ENCODE assay signal across 8 cellular contexts in genomic region chr16:526181-527014, GRCh38. TPM values are rescaled to one million over a fixed set of nuclear protein-coding genes. Genes with fewer than 3 reads are reported as not detected.
DNase-seq lines count a peak whose midpoint lies in the region; ATAC-seq and TF ChIP-seq lines count a peak whose summit lies in the region.

No MANE protein-coding gene starts in this region.

- peaks cover 43% of the 10 kb centered on the region for H4K20me1 ChIP-seq in SK-N-SH (ENCODE audit: insufficient read depth)

- H3K4me3 ChIP-seq in SK-N-SH (ENCODE audit: low read depth in 2 of 2, low read length in 1 of 2) (peak overlapping the region; percentile 83 to 86), mesodermal cell (ENCODE audit: extremely low read depth, insufficient read depth, low read length, poor library complexity, severe bottlenecking) (peak overlapping the region; percentile 76), upper lobe of right lung (peak overlapping the region; percentile 81)
- H3K4me3 ChIP-seq in effector memory CD4-positive, alpha-beta T cell (ENCODE audit: insufficient read depth, low read depth, low read length, poor library complexity, severe bottlenecking): peak overlapping the region; percentile 77

- CTCF ChIA-PET in SK-N-SH (lab: Yijun Ruan, JAX): interaction anchor here (1.0 to 2.3 kb wide), 4 partner anchors 13 to 135 kb away, joined by 3 to 9 read pairs (median 4); partner anchors contain the start of gene PIGQ

- peak overlapping the region; percentile 94 for H3K9ac ChIP-seq in SK-N-SH

- no peak for TF ChIP-seq RAD21 in SK-N-SH (IDR thresholded peaks at IDR 0.05; ENCODE audit: low read length)

- DNase-seq in AG20443 (ENCODE audit: low spot score) (peak; percentile 39), SK-N-SH (no peak), upper lobe of right lung (peak; percentile 84), GM10266 (ENCODE audit: extremely low spot score) (no peak)
- DNase-seq in effector memory CD4-positive, alpha-beta T cell: peak in 1 of 3 donors; percentile 11

- intact Hi-C loops in upper lobe of right lung (cut with DNase I): no loop called here

- peak overlapping the region; percentile 89 for H3K4me2 ChIP-seq in SK-N-SH

- H3K4me1 ChIP-seq in SK-N-SH (ENCODE audit: control insufficient read depth in 1 of 2, insufficient read depth in 2 of 2, low read depth in 1 of 2, low read length in 1 of 2): peaks cover 11 to 25% of the 10 kb centered on the region in 2 experiments; a peak in 3 of 4 replicates
- peaks cover 30% of the 10 kb centered on the region for H3K4me1 ChIP-seq in effector memory CD4-positive, alpha-beta T cell (ENCODE audit: control insufficient read depth, insufficient read depth, low read length, poor library complexity, severe bottlenecking)
- H3K4me1 ChIP-seq in mesodermal cell (ENCODE audit: control insufficient read depth, insufficient read depth, low read length, poor library complexity, severe bottlenecking): peaks cover 15% of the 10 kb centered on the region
- H3K4me1 ChIP-seq in upper lobe of right lung: peaks cover 24% of the 10 kb centered on the region

- TF ChIP-seq EP300 in SK-N-SH (IDR thresholded peaks at IDR 0.05; ENCODE audit: borderline replicate concordance in 1 of 2, low read depth in 1 of 2, low read length in 1 of 2): no peak

- no peaks in the 10 kb centered on the region for H3K9me2 ChIP-seq in SK-N-SH

- H2AFZ ChIP-seq in SK-N-SH (ENCODE audit: low read depth): no peak overlapping the region

- peaks cover 0 to 7% of the 10 kb centered on the region in 2 experiments for H3K36me3 ChIP-seq in SK-N-SH (replicated peaks in 1 of 2; ENCODE audit: control insufficient read depth in 1 of 2, insufficient read depth in 2 of 2, low read length in 1 of 2)
- H3K36me3 ChIP-seq in effector memory CD4-positive, alpha-beta T cell (ENCODE audit: control insufficient read depth, insufficient read depth, low read length): no peaks in the 10 kb centered on the region
- H3K36me3 ChIP-seq in mesodermal cell (ENCODE audit: control insufficient read depth, insufficient read depth, low read length): peaks cover 27% of the 10 kb centered on the region
- no peaks in the 10 kb centered on the region for H3K36me3 ChIP-seq in upper lobe of right lung

- 20% methylated on average over 18 of the region's 26 CpGs for WGBS in SK-N-SH (ENCODE audit: low lambda C conversion rate)
- 23 to 26% methylated on average over 23 to 26 of the region's 26 CpGs for WGBS in mesodermal cell (ENCODE audit: insufficient coverage in 2 of 2), 2 experiments

- POLR2A ChIA-PET in SK-N-SH (lab: Yijun Ruan, JAX): interaction anchor here (0.5 to 1.6 kb wide), 6 partner anchors 12 to 110 kb away, joined by 3 to 6 read pairs (median 4); partner anchors contain the start of genes METTL26 and RAB11FIP3

- ATAC-seq in GM21717 (IDR thresholded peaks at IDR 0.05; ENCODE audit: unreplicated experiment) (peak; percentile 11), upper lobe of right lung (peak; percentile 8), GM21737 (IDR thresholded peaks at IDR 0.05; ENCODE audit: unreplicated experiment) (no peak)

- TF ChIP-seq CTCF in SK-N-SH (IDR thresholded peaks at IDR 0.05) (no peak), upper lobe of right lung (IDR thresholded peaks at IDR 0.05) (no peak), GM10266 (IDR thresholded peaks at IDR 0.05; ENCODE audit: control insufficient read depth, insufficient read depth, low read depth, missing control alignments) (no peak)

- no peaks in the 10 kb centered on the region for H3K27me3 ChIP-seq in SK-N-SH (ENCODE audit: insufficient read depth)
- H3K27me3 ChIP-seq in effector memory CD4-positive, alpha-beta T cell (replicated peaks; ENCODE audit: control insufficient read depth, insufficient read depth, low read length, poor library complexity, severe bottlenecking): no peaks in the 10 kb centered on the region
- H3K27me3 ChIP-seq in upper lobe of right lung: no peaks in the 10 kb centered on the region

- peaks cover 26% of the 10 kb centered on the region for H3F3A ChIP-seq in SK-N-SH (replicated peaks; ENCODE audit: insufficient read depth)

- H3K79me2 ChIP-seq in SK-N-SH (ENCODE audit: insufficient read depth): peaks cover 53% of the 10 kb centered on the region

- H3K27ac ChIP-seq in SK-N-SH (ENCODE audit: low read depth in 2 of 2, low read length in 1 of 2): peak overlapping the region; percentile 72 to 92
- H3K27ac ChIP-seq in effector memory CD4-positive, alpha-beta T cell (ENCODE audit: insufficient read depth, low read length, poor library complexity, severe bottlenecking): peak overlapping the region; percentile 89
- peak overlapping the region; percentile 93 for H3K27ac ChIP-seq in mesodermal cell (ENCODE audit: low read depth, low read length, severe bottlenecking)
- peak overlapping the region; percentile 97 for H3K27ac ChIP-seq in upper lobe of right lung

- H3K9me3 ChIP-seq in SK-N-SH (no peaks in the 10 kb centered on the region), mesodermal cell (ENCODE audit: control insufficient read depth, low read length) (no peaks in the 10 kb centered on the region), upper lobe of right lung (no peaks in the 10 kb centered on the region)
- no peaks in the 10 kb centered on the region for H3K9me3 ChIP-seq in effector memory CD4-positive, alpha-beta T cell (ENCODE audit: control insufficient read depth, low read length)

TF ChIP-seq in SK-N-SH, 30 proteins besides CTCF, POLR2A, EP300 and RAD21:
- TF ChIP-seq MAX (IDR thresholded peaks at IDR 0.05; ENCODE audit: low read depth): no peak
- no peak for TF ChIP-seq ZBTB33 (IDR thresholded peaks at IDR 0.05; ENCODE audit: borderline replicate concordance, low read depth)
- 0 out of 2 replicates have a peak, but pooled peaks have one; percentile 9 for TF ChIP-seq NRF1 (IDR thresholded peaks at IDR 0.05; ENCODE audit: low read depth, low read length)
- no peak for TF ChIP-seq GABPA (IDR thresholded peaks at IDR 0.05; ENCODE audit: low read depth)
- no peak for TF ChIP-seq CHD2 (IDR thresholded peaks at IDR 0.05; ENCODE audit: low read length, partially characterized antibody)
- TF ChIP-seq MXI1 (IDR thresholded peaks at IDR 0.05; ENCODE audit: low read depth, low read length): peak; percentile 62; the same call in 1 of the 2 replicates
TF ChIP-seq in SK-N-SH: peak in this region for 2.

RNA-seq across cellular contexts. Expression of gene CAPN15, which starts 1.1 kb away (rescaled TPM):
- 19.5 and 22.9 TPM in 2 replicates for polyA plus RNA-seq in SK-N-SH (2012; rRNA removed)
- 6.5 and 13.1 TPM in 2 replicates for polyA plus RNA-seq in SK-N-SH (2012; cell fraction: cytosol; rRNA removed)
- 68.3 and 93.4 TPM in 2 replicates for polyA plus RNA-seq in SK-N-SH (2012; cell fraction: nucleus; rRNA removed)
- polyA plus RNA-seq in mesodermal cell (2013, experiment 1 of 2): 23.8 TPM
- 20.1 TPM for polyA plus RNA-seq in mesodermal cell (2013, experiment 2 of 2)
- 45.2 TPM for total RNA-seq in upper lobe of right lung

RNA-seq across cellular contexts. Expression of gene PRR35, which starts 33.8 kb away (rescaled TPM):
- polyA plus RNA-seq in SK-N-SH (2012; rRNA removed): not detected in 2 replicates
- polyA plus RNA-seq in SK-N-SH (2012; cell fraction: cytosol; rRNA removed): not detected in 2 replicates
- 0.06 and 0.11 TPM in 2 replicates for polyA plus RNA-seq in SK-N-SH (2012; cell fraction: nucleus; rRNA removed)
- polyA plus RNA-seq in mesodermal cell (2013, experiment 1 of 2): not detected
- not detected for polyA plus RNA-seq in mesodermal cell (2013, experiment 2 of 2)
- total RNA-seq in upper lobe of right lung: not detected

RNA-seq across cellular contexts. Expression of gene NHLRC4, which starts 40.4 kb away (rescaled TPM):
- 0.69 and 0.70 TPM in 2 replicates for polyA plus RNA-seq in SK-N-SH (2012; rRNA removed)
- polyA plus RNA-seq in SK-N-SH (2012; cell fraction: cytosol; rRNA removed): 0.40 and 0.58 TPM in 2 replicates
- 1.4 and 1.8 TPM in 2 replicates for polyA plus RNA-seq in SK-N-SH (2012; cell fraction: nucleus; rRNA removed)
- polyA plus RNA-seq in mesodermal cell (2013, experiment 1 of 2): 1.1 TPM
- polyA plus RNA-seq in mesodermal cell (2013, experiment 2 of 2): 1.7 TPM
- total RNA-seq in upper lobe of right lung: 0.98 TPM

RNA-seq across cellular contexts. Expression of gene PIGQ, which starts 43.4 kb away (rescaled TPM):
- 38.7 and 41.0 TPM in 2 replicates for polyA plus RNA-seq in SK-N-SH (2012; rRNA removed)
- 12.1 and 22.4 TPM in 2 replicates for polyA plus RNA-seq in SK-N-SH (2012; cell fraction: cytosol; rRNA removed)
- polyA plus RNA-seq in SK-N-SH (2012; cell fraction: nucleus; rRNA removed): 154 and 238 TPM in 2 replicates
- polyA plus RNA-seq in mesodermal cell (2013, experiment 1 of 2): 48.4 TPM
- polyA plus RNA-seq in mesodermal cell (2013, experiment 2 of 2): 36.6 TPM
- total RNA-seq in upper lobe of right lung: 59.4 TPM

Comparison
In these comparisons a context has a peak if more than half of its experiments do, and no peak if none do; other contexts are left out.
1. DNase-seq: peak in AG20443 (single experiment) and upper lobe of right lung (single experiment); none in SK-N-SH (single experiment) and GM10266 (single experiment).
2. Peak in every context shown above with its lines, with median percentiles within 50 percentile points of each other: H3K27ac ChIP-seq and H3K4me3 ChIP-seq.